Comparison of ENCODE assay signal across 13 cellular contexts in genomic region chr1:216183007-216183406, GRCh38.
DNase-seq lines count a peak whose midpoint lies in the region; ATAC-seq, FAIRE-seq and TF ChIP-seq lines count a peak whose summit lies in the region.
"Had no signal": no experiment of that assay in that cellular context is flagged by ENCODE, and none has a peak within 500 bp of the region (broad histone marks: within the 10 kb centered on the region; RNA-seq: fewer than 3 reads in every experiment).

No MANE protein-coding gene starts in this region.

- H3K27me3 ChIP-seq in WERI-Rb-1 (ENCODE audit: insufficient read depth, low read depth, severe bottlenecking) (no peaks in the 10 kb centered on the region), thyroid gland (no peaks in the 10 kb centered on the region)
- no peaks in the 10 kb centered on the region for H3K27me3 ChIP-seq in CD4-positive, alpha-beta memory T cell (ENCODE audit: insufficient read depth, low read length)
- H3K27me3 ChIP-seq: gastrocnemius medialis had no signal

- peak; percentile 26 for DNase-seq in Calu3
- peak; percentile 19 for DNase-seq in HTR-8/SVneo (ENCODE audit: insufficient read length, low spot score)
- DNase-seq in WERI-Rb-1, result peak; percentile 51
- peak; percentile 40 for DNase-seq in iPS-NIHi7 (ENCODE audit: extremely low spot score)
- no peak for DNase-seq in thyroid gland
- no peak for DNase-seq in CD4-positive, alpha-beta memory T cell
- DNase-seq: gastrocnemius medialis; natural killer cell; NCI-H1092; stimulated activated CD4-positive, alpha-beta T cell treated with anti-CD3 and anti-CD28 coated beads, Interleukin-1b, Interleukin-23, amount 100 ng/mL, for 48 hours; substantia nigra had no signal

- no peak for TF ChIP-seq CTCF in Calu3 (IDR thresholded peaks at IDR 0.05; ENCODE audit: unreplicated experiment)
- no peak for TF ChIP-seq CTCF in WERI-Rb-1 (IDR thresholded peaks at IDR 0.05; ENCODE audit: low read depth, low read length)
- no peak for TF ChIP-seq CTCF in thyroid gland (IDR thresholded peaks at IDR 0.05)

- H3K27ac ChIP-seq in WERI-Rb-1 (peak overlapping the region; percentile 46), thyroid gland (no peak overlapping the region)
- no peak overlapping the region for H3K27ac ChIP-seq in CD4-positive, alpha-beta memory T cell (ENCODE audit: low read depth, low read length)
- H3K27ac ChIP-seq: gastrocnemius medialis had no signal

- H3K27me3 Mint-ChIP-seq in Calu3 (ENCODE audit: unreplicated experiment), result no peaks in the 10 kb centered on the region
- no peaks in the 10 kb centered on the region for H3K27me3 Mint-ChIP-seq in CD4-positive, alpha-beta memory T cell

- no peak overlapping the region for H3K27ac Mint-ChIP-seq in Calu3 (ENCODE audit: unreplicated experiment)
- H3K27ac Mint-ChIP-seq in CD4-positive, alpha-beta memory T cell, result no peak overlapping the region
- H3K27ac Mint-ChIP-seq: natural killer cell had no signal

- no peaks in the 10 kb centered on the region for H3K36me3 Mint-ChIP-seq in Calu3 (ENCODE audit: insufficient read depth, unreplicated experiment)
- H3K36me3 Mint-ChIP-seq in CD4-positive, alpha-beta memory T cell, result no peaks in the 10 kb centered on the region
- H3K36me3 Mint-ChIP-seq: natural killer cell had no signal

- peak overlapping the region; percentile 22 for H3K4me3 ChIP-seq in WERI-Rb-1 (ENCODE audit: low read depth, low read length)
- H3K4me3 ChIP-seq in thyroid gland (replicated peaks in 1 of 3), result no peak overlapping the region
- no peak overlapping the region for H3K4me3 ChIP-seq in CD4-positive, alpha-beta memory T cell (ENCODE audit: low read length in 2 of 2)
- H3K4me3 ChIP-seq: gastrocnemius medialis had no signal

- POLR2A ChIA-PET in CD4-positive, alpha-beta memory T cell (lab: Charles Lee; ENCODE audit: partially characterized antibody), result no interaction called here

- ATAC-seq in HG02884 (IDR thresholded peaks at IDR 0.05; ENCODE audit: unreplicated experiment), result no peak
- ATAC-seq in HG03135 (IDR thresholded peaks at IDR 0.05; ENCODE audit: unreplicated experiment), result no peak
- ATAC-seq: gastrocnemius medialis, natural killer cell had no signal

- no peak overlapping the region for H3K4me3 Mint-ChIP-seq in Calu3 (ENCODE audit: low read depth, unreplicated experiment)
- H3K4me3 Mint-ChIP-seq in CD4-positive, alpha-beta memory T cell, result no peak overlapping the region
- H3K4me3 Mint-ChIP-seq: natural killer cell had no signal

- no TSS peak for BruUV-seq in Calu3 (replicated peaks; lab: Mats Ljungman, UMichigan)

- H3K4me1 Mint-ChIP-seq in Calu3 (ENCODE audit: low read depth, unreplicated experiment), result peaks cover 46% of the 10 kb centered on the region
- H3K4me1 Mint-ChIP-seq in CD4-positive, alpha-beta memory T cell, result no peaks in the 10 kb centered on the region
- H3K4me1 Mint-ChIP-seq: natural killer cell had no signal

- 19 to 29% methylated on average over 4 of the region's 4 CpGs for WGBS in thyroid gland, 2 donors

- H3K36me3 ChIP-seq in WERI-Rb-1 (no peaks in the 10 kb centered on the region), thyroid gland (no peaks in the 10 kb centered on the region)
- H3K36me3 ChIP-seq in CD4-positive, alpha-beta memory T cell (ENCODE audit: insufficient read depth, low read length), result no peaks in the 10 kb centered on the region
- H3K36me3 ChIP-seq: gastrocnemius medialis had no signal

- H3K4me1 ChIP-seq in thyroid gland, result no peaks in the 10 kb centered on the region
- no peaks in the 10 kb centered on the region for H3K4me1 ChIP-seq in CD4-positive, alpha-beta memory T cell (ENCODE audit: insufficient read depth, low read length)
- H3K4me1 ChIP-seq: gastrocnemius medialis had no signal

- intact Hi-C loops in Calu3 (cut with micrococcal nuclease; ENCODE audit: unreplicated experiment), result no loop called here
- intact Hi-C loops in thyroid gland (cut with DNase I), result no loop called here
- intact Hi-C loops in CD4-positive, alpha-beta memory T cell (cut with micrococcal nuclease), result no loop called here

- no peaks in the 10 kb centered on the region for H3K9me3 Mint-ChIP-seq in Calu3 (ENCODE audit: low read depth, unreplicated experiment)
- peaks cover 0 to 15% (median 5%) of the 10 kb centered on the region in 8 donors for H3K9me3 Mint-ChIP-seq in CD4-positive, alpha-beta memory T cell

- no peaks in the 10 kb centered on the region for H3K9me3 ChIP-seq in WERI-Rb-1 (ENCODE audit: severe bottlenecking)
- no peaks in the 10 kb centered on the region for H3K9me3 ChIP-seq in thyroid gland
- peaks cover 0 to 2% of the 10 kb centered on the region in 2 donors for H3K9me3 ChIP-seq in CD4-positive, alpha-beta memory T cell (ENCODE audit: control insufficient read depth in 1 of 2, low read length in 2 of 2)
- H3K9me3 ChIP-seq: gastrocnemius medialis had no signal

- no peak for TF ChIP-seq POLR2A in thyroid gland (IDR thresholded peaks at IDR 0.05)

- CTCF ChIA-PET in Calu3 (lab: Charles Lee), result interaction anchor here (0.6 to 1.1 kb wide), 5 partner anchors 11 to 1338 kb away, joined by 3 to 5 read pairs (median 3); no protein-coding TSS in a partner anchor
- CTCF ChIA-PET in CD4-positive, alpha-beta memory T cell (lab: Charles Lee; ENCODE audit: partially characterized antibody), result no interaction called here

- FAIRE-seq in HTR-8/SVneo (lab: Jason Lieb, UNC), result peak; percentile 23

Comparison
In these comparisons a context has a peak if more than half of its experiments do, and no peak if none do; other contexts are left out.
1. DNase-seq: peak in Calu3 (single experiment), HTR-8/SVneo (single experiment), WERI-Rb-1 (single experiment) and iPS-NIHi7 (single experiment); none in thyroid gland (0 of 2) and CD4-positive, alpha-beta memory T cell (0 of 5).